ENCODE assay signal across 18 cellular contexts in genomic region chr18:11673560-11673959, GRCh38. TPM values are rescaled to one million over a fixed set of nuclear protein-coding genes. Genes with fewer than 3 reads are reported as not detected.
DNase-seq lines count a peak whose midpoint lies in the region; ATAC-seq, FAIRE-seq and TF ChIP-seq lines count a peak whose summit lies in the region.
"Had no signal": no experiment of that assay in that cellular context is flagged by ENCODE, and none has a peak within 500 bp of the region (broad histone marks: within the 10 kb centered on the region; RNA-seq: fewer than 3 reads in every experiment).

No MANE protein-coding gene starts in this region.

- TF ChIP-seq EP300 in HepG2 (IDR thresholded peaks at IDR 0.05; ENCODE audit: low read depth in 2 of 2, low read length in 2 of 2) (no peak), HepG2 (CRISPR knock-in tag; IDR thresholded peaks at IDR 0.05; ENCODE audit: borderline replicate concordance) (no peak)

- no peak overlapping the region for H2BK15ac ChIP-seq in neuronal stem cell (ENCODE audit: low read length)

- H4K8ac ChIP-seq in neuronal stem cell (ENCODE audit: low read depth, low read length), result no peak overlapping the region

- no peak overlapping the region for H3K4me3 ChIP-seq in HepG2 (replicated peaks in 1 of 3; ENCODE audit: insufficient read depth in 1 of 3, low read depth in 2 of 3, low read length in 3 of 3)
- no peak overlapping the region for H3K4me3 ChIP-seq in right lobe of liver
- no peak overlapping the region for H3K4me3 ChIP-seq in neuronal stem cell (ENCODE audit: low read length in 2 of 2)
- H3K4me3 ChIP-seq: BLaER1 had no signal

- H3K27me3 ChIP-seq in HepG2 (ENCODE audit: control insufficient read depth in 1 of 2, insufficient read depth in 2 of 2, low read length in 2 of 2) (peaks cover 5 to 40% of the 10 kb centered on the region in 2 experiments; a peak in 3 of 5 replicates), right lobe of liver (no peaks in the 10 kb centered on the region), neuronal stem cell (ENCODE audit: control insufficient read depth in 3 of 3, insufficient read depth in 3 of 3, low read depth in 1 of 3, low read length in 3 of 3) (peaks cover 0 to 27% (median 2%) of the 10 kb centered on the region in 3 experiments)
- H3K27me3 ChIP-seq: BLaER1 had no signal

- H3K9me3 ChIP-seq in HepG2 (ENCODE audit: low read length) (no peaks in the 10 kb centered on the region), right lobe of liver (no peaks in the 10 kb centered on the region), neuronal stem cell (replicated peaks in 1 of 2; ENCODE audit: control insufficient read depth in 2 of 2, insufficient read depth in 1 of 2, low read depth in 1 of 2, low read length in 2 of 2) (no peaks in the 10 kb centered on the region)
- H3K9me3 ChIP-seq: BLaER1 had no signal

- 4% methylated on average over 7 of the region's 9 CpGs for WGBS in HepG2 (ENCODE audit: low lambda C conversion rate)
- 30% methylated on average over 5 of the region's 9 CpGs for WGBS in right lobe of liver (ENCODE audit: insufficient coverage, low coverage, low lambda C conversion rate, missing lambda C conversion rate)
- no CpG with 5 or more reads among the region's 9 CpGs for WGBS in neuronal stem cell (ENCODE audit: extremely low coverage in 2 of 2, insufficient read length in 2 of 2, insufficient replicate concordance in 1 of 2), 2 donors

- H3K4ac ChIP-seq in neuronal stem cell (ENCODE audit: low read length), result no peak overlapping the region

- H3K14ac ChIP-seq in neuronal stem cell (ENCODE audit: low read length), result no peak overlapping the region

- H2AK5ac ChIP-seq in neuronal stem cell (ENCODE audit: low read depth, low read length), result peak overlapping the region; percentile 78

- no peak overlapping the region for H2AFZ ChIP-seq in HepG2 (ENCODE audit: low read length)
- no peak overlapping the region for H2AFZ ChIP-seq in neuronal stem cell (ENCODE audit: low read length)

- H3K4me1 ChIP-seq in HepG2 (ENCODE audit: insufficient read depth, low read length), result no peaks in the 10 kb centered on the region
- H3K4me1 ChIP-seq in right lobe of liver, result no peaks in the 10 kb centered on the region
- H3K4me1 ChIP-seq in neuronal stem cell (ENCODE audit: control insufficient read depth in 2 of 2, insufficient read depth in 1 of 2, low read depth in 1 of 2, low read length in 2 of 2), result peaks cover 0 to under 1% of the 10 kb centered on the region in 2 donors

- TF ChIP-seq POLR2A in HepG2 (IDR thresholded peaks at IDR 0.05; ENCODE audit: insufficient read depth in 1 of 2, low read depth in 2 of 2, low read length in 2 of 2) (no peak), right lobe of liver (IDR thresholded peaks at IDR 0.05) (no peak)

- H3K9ac ChIP-seq in HepG2 (ENCODE audit: insufficient read depth, low read depth, low read length), result no peak overlapping the region
- no peak overlapping the region for H3K9ac ChIP-seq in neuronal stem cell (ENCODE audit: low read depth, low read length, poor library complexity)
- H3K9ac ChIP-seq: BLaER1 had no signal

- CTCF ChIA-PET in HepG2 (lab: Yijun Ruan, JAX; ENCODE audit: low intra/inter-chr PET ratio, low total read pairs), result no interaction called here

- TF ChIP-seq CTCF in HepG2 (CRISPR knock-in tag; IDR thresholded peaks at IDR 0.05) (no peak), right lobe of liver (IDR thresholded peaks at IDR 0.05) (no peak)

- H4K91ac ChIP-seq in neuronal stem cell (ENCODE audit: low read depth, low read length, poor library complexity), result no peak overlapping the region

- DNase-seq in HepG2 (ENCODE audit: low spot score) (no peak), right lobe of liver (no peak), islet precursor cell (peak; percentile 37), neuronal stem cell (ENCODE audit: low spot score) (no peak), NCI-H1694 (lab: John Stamatoyannopoulos, UW) (no peak)
- DNase-seq in activated effector memory CD4-positive, alpha-beta T cell treated with Interleukin-2 at 50 U/mL for 16 hours, result no peak
- DNase-seq: 8988T; CD4-positive, alpha-beta memory T cell; DMS153; DMS79; GDM1; GOT3; H7 had no signal

- H3K23ac ChIP-seq in neuronal stem cell (ENCODE audit: low read depth, low read length, poor library complexity), result no peak overlapping the region

- no peak for FAIRE-seq in HepG2 (lab: Jason Lieb, UNC)
- FAIRE-seq: GM12892, GM18507 had no signal

- no peak overlapping the region for H3K18ac ChIP-seq in neuronal stem cell (ENCODE audit: low read length)

- no peak overlapping the region for H2BK5ac ChIP-seq in neuronal stem cell (ENCODE audit: low read length)

- in situ Hi-C loops in HepG2 (cut with HindIII; ENCODE audit: extremely low pct_ligation_motif_present, low pct_unique_long_range_greater_than_20kb), result no loop called here

- no peak overlapping the region for H3K27ac ChIP-seq in HepG2 (ENCODE audit: extremely low read length, insufficient read depth, low read length)
- no peak overlapping the region for H3K27ac ChIP-seq in right lobe of liver
- no peak overlapping the region for H3K27ac ChIP-seq in neuronal stem cell (replicated peaks; ENCODE audit: low read length)
- H3K27ac ChIP-seq: BLaER1 had no signal

- intact Hi-C loops in HepG2 (cut with micrococcal nuclease; ENCODE audit: unreplicated experiment), result no loop called here
- intact Hi-C loops in right lobe of liver (cut with DNase I), result no loop called here

- no peaks in the 10 kb centered on the region for H4K20me1 ChIP-seq in HepG2 (ENCODE audit: insufficient read depth, low read length)
- H4K20me1 ChIP-seq: BLaER1 had no signal

- H2BK12ac ChIP-seq in neuronal stem cell (ENCODE audit: low read length), result no peak overlapping the region

- no TSS peak for BruUV-seq in HepG2 (replicated peaks; lab: Mats Ljungman, UMichigan)

- POLR2A ChIA-PET in HepG2 (lab: Yijun Ruan, JAX), result no interaction called here

- H3K79me1 ChIP-seq in neuronal stem cell (ENCODE audit: low read depth, low read length), result peaks cover 1% of the 10 kb centered on the region

- ATAC-seq in HepG2, result no peak
- ATAC-seq in right lobe of liver, result no peak
- no peak for ATAC-seq in GM21737 (IDR thresholded peaks at IDR 0.05; ENCODE audit: unreplicated experiment)
- no peak for ATAC-seq in HG02763 (IDR thresholded peaks at IDR 0.05; ENCODE audit: unreplicated experiment)

- H3K36me3 ChIP-seq in HepG2 (replicated peaks in 1 of 2; ENCODE audit: control insufficient read depth in 1 of 2, insufficient read depth in 2 of 2, low read length in 2 of 2) (no peaks in the 10 kb centered on the region), right lobe of liver (no peaks in the 10 kb centered on the region), neuronal stem cell (replicated peaks in 1 of 2; ENCODE audit: control insufficient read depth in 2 of 2, insufficient read depth in 2 of 2, low read length in 2 of 2) (no peaks in the 10 kb centered on the region)
- H3K36me3 ChIP-seq: BLaER1 had no signal

- H2BK120ac ChIP-seq in neuronal stem cell (ENCODE audit: low read depth, low read length), result no peak overlapping the region

- no peaks in the 10 kb centered on the region for H3K79me2 ChIP-seq in HepG2 (ENCODE audit: insufficient read depth, low read length)

- TF ChIP-seq RAD21 in HepG2 (CRISPR knock-in tag; IDR thresholded peaks at IDR 0.05), result no peak

- no peak overlapping the region for H3K4me2 ChIP-seq in HepG2 (ENCODE audit: low read depth, low read length)
- H3K4me2 ChIP-seq in neuronal stem cell (ENCODE audit: insufficient read depth, low read length, poor library complexity, severe bottlenecking), result no peak overlapping the region
- H3K4me2 ChIP-seq: BLaER1 had no signal

TF ChIP-seq in HepG2, 621 proteins besides CTCF, POLR2A, EP300 and RAD21:
- no peak for TF ChIP-seq KDM3A (CRISPR knock-in tag; IDR thresholded peaks at IDR 0.05; ENCODE audit: low read depth)
- peak; percentile 22; the same call in 1 of the 2 replicates for TF ChIP-seq MNT (IDR thresholded peaks at IDR 0.05)
- TF ChIP-seq CAMTA2 (CRISPR knock-in tag; IDR thresholded peaks at IDR 0.05; ENCODE audit: borderline replicate concordance), result no peak
TF ChIP-seq in HepG2: peak in this region for 1.

RNA-seq across cellular contexts. Expression of gene GNAL, which starts 15.5 kb away (rescaled TPM):
- total RNA-seq in HepG2 (2016; rRNA removed; fragmentation: Illumina TruSeq; extraction: Trizol) (1.3 and 1.4 TPM in 2 replicates), right lobe of liver (1 to 10 TPM in 4 of 6 experiments, under 1 TPM in 2; 0.19 to 1.9 (median 1.2) TPM)
- 0.97 and 1.0 TPM in 2 replicates for total RNA-seq in HepG2 (2016; cell fraction: cytosol; rRNA removed; fragmentation: Illumina TruSeq; extraction: Trizol; ENCODE audit: low read depth)
- 1.6 and 1.8 TPM in 2 replicates for total RNA-seq in HepG2 (2016; cell fraction: insoluble cytoplasmic fraction; rRNA removed; fragmentation: Illumina TruSeq; extraction: Trizol)
- total RNA-seq in HepG2 (2016; cell fraction: membrane; rRNA removed; fragmentation: Illumina TruSeq; extraction: Trizol), result 2.8 and 3.0 TPM in 2 replicates
- total RNA-seq in HepG2 (2016; cell fraction: nucleus; rRNA removed; fragmentation: Illumina TruSeq; extraction: Trizol), result 1.2 and 1.8 TPM in 2 replicates
- 0.63 and 0.87 TPM in 2 replicates for polyA plus RNA-seq in HepG2 (2011; rRNA removed)
- 0.74 and 0.78 TPM in 2 replicates for polyA plus RNA-seq in HepG2 (2011; cell fraction: cytosol; rRNA removed)
- 0.45 and 0.61 TPM in 2 replicates for polyA plus RNA-seq in HepG2 (2011; cell fraction: nucleus; rRNA removed)
- 1.1 and 1.7 TPM in 2 replicates for polyA plus RNA-seq in HepG2 (2012)
- polyA plus RNA-seq in HepG2 (2016; cell fraction: cytosol; fragmentation: Illumina TruSeq; extraction: Trizol; ENCODE audit: low read depth), result 1.6 and 1.7 TPM in 2 replicates
- 1.2 and 1.4 TPM in 2 replicates for polyA plus RNA-seq in HepG2 (2016; cell fraction: insoluble cytoplasmic fraction; fragmentation: Illumina TruSeq; extraction: Trizol; ENCODE audit: low read depth)
- polyA plus RNA-seq in HepG2 (2016; cell fraction: membrane; fragmentation: Illumina TruSeq; extraction: Trizol; ENCODE audit: low read depth), result 1.9 and 2.7 TPM in 2 replicates
- 0.96 and 1.1 TPM in 2 replicates for polyA plus RNA-seq in HepG2 (2016; cell fraction: nucleus; fragmentation: Illumina TruSeq; extraction: Trizol; ENCODE audit: insufficient read depth, low read depth)
- 0.96 and 9.4 TPM in 2 replicates for polyA minus RNA-seq in HepG2 (2011; rRNA and poly(A)+ RNA removed; ENCODE audit: low replicate concordance)
- 1.1 and 2.1 TPM in 2 replicates for polyA minus RNA-seq in HepG2 (2011; cell fraction: cytosol; rRNA and poly(A)+ RNA removed)
- polyA minus RNA-seq in HepG2 (2011; cell fraction: nucleus; rRNA and poly(A)+ RNA removed), result 1.7 TPM in 2 replicates
- 9.6 TPM for polyA plus RNA-seq in neuronal stem cell (2013, experiment 1 of 2)
- 9.9 TPM for polyA plus RNA-seq in neuronal stem cell (2013, experiment 2 of 2)
